ENCODE assay signal across 23 cellular contexts in genomic region chr2:15813481-15814266, GRCh38.
DNase-seq lines count a peak whose midpoint lies in the region; ATAC-seq and TF ChIP-seq lines count a peak whose summit lies in the region.
"Had no signal": no experiment of that assay in that cellular context is flagged by ENCODE, and none has a peak within 500 bp of the region (broad histone marks: within the 10 kb centered on the region; RNA-seq: fewer than 3 reads in every experiment).

No MANE protein-coding gene starts in this region.

- H3K27me3 ChIP-seq in smooth muscle cell (ENCODE audit: low read depth) = no peaks in the 10 kb centered on the region
- H3K27me3 ChIP-seq: BE2C had no signal

- peak overlapping the region; percentile 69 for H3K4me2 ChIP-seq in smooth muscle cell

- H3K79me2 ChIP-seq in smooth muscle cell (ENCODE audit: low read depth) = no peaks in the 10 kb centered on the region

- H3K4me3 ChIP-seq in smooth muscle cell = no peak overlapping the region
- H3K4me3 ChIP-seq: GM23248 had no signal

- no peaks in the 10 kb centered on the region for H4K20me1 ChIP-seq in smooth muscle cell (ENCODE audit: low read depth)

- peak overlapping the region; percentile 79 for H3K27ac ChIP-seq in smooth muscle cell (ENCODE audit: low read depth)
- H3K27ac ChIP-seq: 22Rv1, GM23248 had no signal

- H3F3A ChIP-seq in smooth muscle cell (ENCODE audit: low read depth) = peaks cover 8% of the 10 kb centered on the region

- TF ChIP-seq CTCF in smooth muscle cell (IDR thresholded peaks at IDR 0.05; ENCODE audit: borderline replicate concordance, insufficient read depth, poor library complexity, severe bottlenecking) (no peak), GM20000 (IDR thresholded peaks at IDR 0.05; ENCODE audit: extremely low read depth, missing control alignments) (no peak)

- H3K9me3 ChIP-seq in smooth muscle cell (replicated peaks; ENCODE audit: low read depth) = no peaks in the 10 kb centered on the region
- H3K9me3 ChIP-seq: BE2C had no signal

- 86% methylated on average over 6 of the region's 7 CpGs for WGBS in smooth muscle cell (ENCODE audit: low lambda C conversion rate)

- in situ Hi-C loops in ACHN (cut with HindIII; ENCODE audit: low pct_ligation_motif_present, low pct_unique_long_range_greater_than_20kb, low sequenced_read_pairs) = no loop called here

- no peak for ATAC-seq in HG03159 (IDR thresholded peaks at IDR 0.05; ENCODE audit: unreplicated experiment)
- ATAC-seq: SK-N-SH treated with all-trans-retinoic acid at 6 μM for 48 hours had no signal

- peak; percentile 13 for DNase-seq in ACHN
- DNase-seq in SK-N-DZ (ENCODE audit: low spot score) = peak; percentile 96
- DNase-seq in kidney glomerular epithelial cell (lab: John Stamatoyannopoulos, UW) = peak; percentile 76
- no peak for DNase-seq in smooth muscle cell (lab: John Stamatoyannopoulos, UW; ENCODE audit: unreplicated experiment)
- no peak for DNase-seq in GM20000 (ENCODE audit: low spot score)
- DNase-seq in amniotic stem cell (lab: John Stamatoyannopoulos, UW) = no peak
- DNase-seq: BE2C; CD8-positive, alpha-beta memory T cell; DMS 273 treated with DMSO at 0.1 percent for 48 hours; DMS79 treated with DMSO at 0.1 percent for 48 hours; GM23248; H9; IMR-90; NCI-H1048; NCI-H1417; NCI-H1694; NCI-H2081; NCI-H2227 treated with DMSO at 0.1 percent for 48 hours; NCI-H510A; NCI-H69 had no signal

- H3K36me3 ChIP-seq in smooth muscle cell (ENCODE audit: low read depth) = no peaks in the 10 kb centered on the region
- H3K36me3 ChIP-seq: BE2C had no signal

- peaks cover 20% of the 10 kb centered on the region for H3K4me1 ChIP-seq in smooth muscle cell (ENCODE audit: low read depth)
- H3K4me1 ChIP-seq: BE2C had no signal

- H2AFZ ChIP-seq in smooth muscle cell (ENCODE audit: low read depth) = peak overlapping the region; percentile 25
- H2AFZ ChIP-seq: GM23248 had no signal

- H3K9ac ChIP-seq in smooth muscle cell (ENCODE audit: low read depth) = peak overlapping the region; percentile 34
- H3K9ac ChIP-seq: GM23248 had no signal

Comparison
In these comparisons a context has a peak if more than half of its experiments do, and no peak if none do; other contexts are left out.
1. DNase-seq: peak in ACHN (single experiment), SK-N-DZ (single experiment) and kidney glomerular epithelial cell (single experiment); none in smooth muscle cell (single experiment), GM20000 (single experiment) and amniotic stem cell (single experiment).